16 cellular contexts compared by ENCODE assay signal in the genomic region with DNA sequence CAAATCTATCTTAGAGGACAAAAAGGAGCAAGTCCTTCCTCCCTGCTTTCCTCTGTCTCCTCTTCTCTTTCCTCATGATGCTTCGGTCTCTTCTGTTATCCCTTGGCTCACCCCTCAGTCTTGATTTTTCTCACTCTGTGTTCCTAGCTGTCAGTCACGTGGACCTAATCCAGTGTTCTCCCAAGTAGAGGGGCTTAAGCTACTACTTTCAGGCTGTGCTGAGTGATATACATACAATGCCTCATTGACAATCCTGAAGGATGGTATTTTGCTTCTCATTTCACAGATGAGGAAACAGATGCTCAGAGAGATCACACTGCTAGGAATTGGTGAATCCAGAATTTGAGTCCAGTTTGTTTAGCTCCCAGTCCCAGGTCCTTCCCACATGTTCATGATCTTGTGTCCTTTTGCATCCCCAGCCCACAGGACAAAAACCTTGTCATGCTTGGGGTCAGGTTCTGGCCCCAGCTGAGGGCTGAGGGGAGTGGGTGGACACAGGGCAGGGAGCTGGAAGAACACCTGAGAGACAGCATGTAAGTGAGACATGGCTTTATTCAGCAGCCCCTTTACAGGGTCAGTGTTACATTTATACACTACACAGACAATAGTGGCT. TPM values are rescaled to one million over a fixed set of nuclear protein-coding genes. Genes with fewer than 3 reads are reported as not detected.
A peak's percentile ranks its signal among the peaks of the same experiment; 100 is the strongest.
DNase-seq lines count a peak whose midpoint lies in the region; ATAC-seq, FAIRE-seq and TF ChIP-seq lines count a peak whose summit lies in the region.
"Had no signal": no experiment of that assay in that cellular context is flagged by ENCODE, and none has a peak within 500 bp of the region (broad histone marks: within the 10 kb centered on the region; RNA-seq: fewer than 3 reads in every experiment).

No MANE protein-coding gene starts in this region.

- POLR2A ChIA-PET in A549 (lab: Yijun Ruan, JAX) (interaction anchor here (0.6 kb wide), 1 partner anchor 19 kb away, joined by 3 read pairs; no protein-coding TSS in a partner anchor), HEK293 (lab: Yijun Ruan, JAX) (no interaction called here)

- no peak for TF ChIP-seq POLR2A in A549 (IDR thresholded peaks at IDR 0.05; ENCODE audit: low read length)

- H3K9me3 ChIP-seq in A549 (no peaks in the 10 kb centered on the region), HEK293 (ENCODE audit: control insufficient read depth, insufficient read depth, low read depth, low read length) (no peaks in the 10 kb centered on the region)
- H3K9me3 ChIP-seq: BE2C, upper lobe of left lung had no signal

- no peak overlapping the region for H3K4me3 ChIP-seq in A549
- H3K4me3 ChIP-seq in HEK293 (ENCODE audit: low read depth, low read length) = no peak overlapping the region
- H3K4me3 ChIP-seq in bronchial epithelial cell (ENCODE audit: low read depth, low read length) = no peak overlapping the region
- H3K4me3 ChIP-seq: dorsolateral prefrontal cortex, upper lobe of left lung had no signal

- peaks cover 21% of the 10 kb centered on the region for H3K4me1 ChIP-seq in A549
- H3K4me1 ChIP-seq in HEK293 (ENCODE audit: control insufficient read depth, insufficient read depth, low read length) = no peaks in the 10 kb centered on the region

- H3K27ac ChIP-seq in A549 = peak overlapping the region; percentile 58 to 79
- no peak overlapping the region for H3K27ac ChIP-seq in HEK293 (ENCODE audit: extremely low read depth, low read depth, low read length)

- H3K36me3 ChIP-seq in HEK293 (ENCODE audit: control insufficient read depth in 2 of 2, insufficient read depth in 1 of 2, low read length in 2 of 2) (no peaks in the 10 kb centered on the region), bronchial epithelial cell (ENCODE audit: control insufficient read depth, insufficient read depth, low read length) (no peaks in the 10 kb centered on the region)
- H3K36me3 ChIP-seq: BE2C, upper lobe of left lung had no signal

- no peak for TF ChIP-seq RAD21 in A549 (conservative IDR thresholded peaks at IDR 0.05 in 1 of 2, IDR thresholded peaks at IDR 0.05 in 1 of 2)

- DNase-seq in A549 (ENCODE audit: low read depth in 1 of 2, low spot score in 1 of 2) (no peak), bronchial epithelial cell (ENCODE audit: low read depth) (peak; percentile 49), naive B cell (no peak), NCI-H2081 treated with DMSO at 0.1 percent for 48 hours (lab: John Stamatoyannopoulos, UW) (no peak), D721Med (ENCODE audit: insufficient read length, low spot score) (no peak), iPS-NIHi11 (ENCODE audit: low spot score) (no peak), C1 segment of cervical spinal cord (lab: John Stamatoyannopoulos, UW) (no peak)
- DNase-seq: activated CD4-positive, CD25-positive, alpha-beta regulatory T cell; activated T-cell treated with anti-CD3 and anti-CD28 coated beads, Interleukin-2, amount 50 U/mL, for 1 hour; BE2C; dorsolateral prefrontal cortex had no signal

- no peaks in the 10 kb centered on the region for H3K27me3 ChIP-seq in bronchial epithelial cell (ENCODE audit: control insufficient read depth, insufficient read depth, low read length)
- H3K27me3 ChIP-seq: BE2C, dorsolateral prefrontal cortex, upper lobe of left lung had no signal

- peak overlapping the region; percentile 17; the same call in 1 of the 3 replicates for H3K4me2 ChIP-seq in A549

- peak overlapping the region in 1 of 8 donors; percentile 62 for H3K4me3 Mint-ChIP-seq in naive B cell
- H3K4me3 Mint-ChIP-seq: mesothelial cell of epicardium had no signal

- WGBS in A549 (ENCODE audit: missing lambda C conversion rate) = 90% methylated on average over 2 of the region's 2 CpGs

- TF ChIP-seq EP300 in A549 (IDR thresholded peaks at IDR 0.05) = no peak

- CTCF ChIA-PET in A549 (lab: Yijun Ruan, JAX) = interaction anchor here (0.7 kb wide), 1 partner anchor 19 kb away, joined by 3 read pairs; no protein-coding TSS in a partner anchor
- CTCF ChIA-PET in HEK293 (lab: Yijun Ruan, JAX) = no interaction called here

- peak in 1 of 2 experiments; percentile 26; a peak in 3 of 6 replicates for ATAC-seq in A549
- no peak for ATAC-seq in naive B cell (ENCODE audit: low read depth in 2 of 2)

- FAIRE-seq in A549 (lab: Jason Lieb, UNC) = no peak
- no peak for FAIRE-seq in bronchial epithelial cell (lab: Jason Lieb, UNC)
- no peak for FAIRE-seq in D721Med (lab: Jason Lieb, UNC)
- FAIRE-seq: HTR-8/SVneo had no signal

- peaks cover 28 to 44% (median 29%) of the 10 kb centered on the region in 3 donors for H3K4me1 Mint-ChIP-seq in naive B cell
- H3K4me1 Mint-ChIP-seq: mesothelial cell of epicardium had no signal

- TF ChIP-seq CTCF in A549 (IDR thresholded peaks at IDR 0.05) (no peak), HEK293 (tag by site-specific recombination; IDR thresholded peaks at IDR 0.05) (no peak), bronchial epithelial cell (IDR thresholded peaks at IDR 0.05; ENCODE audit: insufficient read depth, low read length, severe bottlenecking) (no peak), D721Med (IDR thresholded peaks at IDR 0.05; ENCODE audit: insufficient read depth, missing control alignments) (no peak)

- no peaks in the 10 kb centered on the region for H3K9me3 Mint-ChIP-seq in naive B cell
- H3K9me3 Mint-ChIP-seq: mesothelial cell of epicardium had no signal

- H3K27ac Mint-ChIP-seq in naive B cell = peak overlapping the region; percentile 21 to 83 (median 71)
- H3K27ac Mint-ChIP-seq: mesothelial cell of epicardium, progenitor cell of endocrine pancreas had no signal

- peaks cover 11 to 12% of the 10 kb centered on the region in 2 donors for H3K36me3 Mint-ChIP-seq in naive B cell
- H3K36me3 Mint-ChIP-seq: mesothelial cell of epicardium had no signal

- no peaks in the 10 kb centered on the region for H3K27me3 Mint-ChIP-seq in naive B cell
- H3K27me3 Mint-ChIP-seq: progenitor cell of endocrine pancreas had no signal

TF ChIP-seq in A549, 52 proteins besides CTCF, POLR2A, EP300 and RAD21:
- TF ChIP-seq ZC3H11A (IDR thresholded peaks at IDR 0.05) (no peak), JUN (IDR thresholded peaks at IDR 0.05) (0 out of 5 replicates have a peak, but pooled peaks of 1 of the 2 experiments have one; percentile 33)

TF ChIP-seq in HEK293, 187 proteins besides CTCF, POLR2A, EP300 and RAD21:
- TF ChIP-seq TRIM28 (IDR thresholded peaks at IDR 0.05; ENCODE audit: borderline replicate concordance, low read length) (peak; percentile 35; the same call in 1 of the 2 replicates), ZXDB (tag by site-specific recombination; IDR thresholded peaks at IDR 0.05) (no peak)
- TF ChIP-seq, protein P1, sequence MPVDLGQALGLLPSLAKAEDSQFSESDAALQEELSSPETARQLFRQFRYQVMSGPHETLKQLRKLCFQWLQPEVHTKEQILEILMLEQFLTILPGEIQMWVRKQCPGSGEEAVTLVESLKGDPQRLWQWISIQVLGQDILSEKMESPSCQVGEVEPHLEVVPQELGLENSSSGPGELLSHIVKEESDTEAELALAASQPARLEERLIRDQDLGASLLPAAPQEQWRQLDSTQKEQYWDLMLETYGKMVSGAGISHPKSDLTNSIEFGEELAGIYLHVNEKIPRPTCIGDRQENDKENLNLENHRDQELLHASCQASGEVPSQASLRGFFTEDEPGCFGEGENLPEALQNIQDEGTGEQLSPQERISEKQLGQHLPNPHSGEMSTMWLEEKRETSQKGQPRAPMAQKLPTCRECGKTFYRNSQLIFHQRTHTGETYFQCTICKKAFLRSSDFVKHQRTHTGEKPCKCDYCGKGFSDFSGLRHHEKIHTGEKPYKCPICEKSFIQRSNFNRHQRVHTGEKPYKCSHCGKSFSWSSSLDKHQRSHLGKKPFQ (tag by site-specific recombination; IDR thresholded peaks at IDR 0.05) = no peak
TF ChIP-seq in HEK293: peak in this region for 1.

RNA-seq across cellular contexts. Expression of a gene that starts 50.5 kb away (rescaled TPM):
- polyA plus RNA-seq in A549 (2011; rRNA removed) (9.4 and 30.2 TPM in 2 replicates), A549 (2017; fragmentation: RNase III; extraction: RNeasy Plus Mini Kit Qiagen cat#74134 plus additional on column Dnase treatment) (17.2 to 23.4 TPM (median 19.3 TPM) in 3 replicates), naive B cell (ENCODE audit: low read depth in 6 of 6) (100 to 1,000 TPM; 165 to 343 (median 213) TPM)
- 3.6 and 4.6 TPM in 2 replicates for polyA plus RNA-seq in A549 (2012; cell fraction: cytosol; rRNA removed)
- 4.9 and 13.6 TPM in 2 replicates for polyA plus RNA-seq in A549 (2012; cell fraction: nucleus; rRNA removed)
- polyA minus RNA-seq in A549 (2011; rRNA and poly(A)+ RNA removed) = 56.7 and 57.6 TPM in 2 replicates
- total RNA-seq in bronchial epithelial cell = 73.9 and 79.8 TPM in 2 replicates

Comparison
In these comparisons a context has a peak if more than half of its experiments do, and no peak if none do; other contexts are left out.
1. RNA of a gene that starts 50.5 kb away (polyA plus RNA-seq): 165 to 343 TPM in naive B cell; 3.6 to 30.2 TPM in A549; every median in the first group is over 4 times any median in the second.